In genomic region chr6:90277301-90278011, GRCh38 we compare ENCODE assay signal across 24 cellular contexts. TPM values are rescaled to one million over a fixed set of nuclear protein-coding genes. Genes with fewer than 3 reads are reported as not detected.
DNase-seq lines count a peak whose midpoint lies in the region; ATAC-seq and TF ChIP-seq lines count a peak whose summit lies in the region.
"Had no signal": no experiment of that assay in that cellular context is flagged by ENCODE, and none has a peak within 500 bp of the region (broad histone marks: within the 10 kb centered on the region; RNA-seq: fewer than 3 reads in every experiment).

No MANE protein-coding gene starts in this region.

- no peak for TF ChIP-seq CTCF in mesothelial cell of epicardium (IDR thresholded peaks at IDR 0.05; ENCODE audit: unreplicated experiment)

- H3K79me2 ChIP-seq in mesendoderm (ENCODE audit: control insufficient read depth, insufficient read depth, low read length): no peaks in the 10 kb centered on the region

- H3K27ac Mint-ChIP-seq in stimulated activated naive CD8-positive, alpha-beta T cell treated with anti-CD3 and anti-CD28 coated beads, Interleukin-15, Interleukin-2, amounts not matched to agents 100 ng/mL and 50 ng/mL, for 24 hours: peak overlapping the region; percentile 98
- peak overlapping the region; percentile 73 to 94 for H3K27ac Mint-ChIP-seq in T-cell
- peak overlapping the region; percentile 9 to 18 for H3K27ac Mint-ChIP-seq in effector memory CD8-positive, alpha-beta T cell
- H3K27ac Mint-ChIP-seq in mesothelial cell of epicardium: no peak overlapping the region
- H3K27ac Mint-ChIP-seq: WTC11 had no signal

- no peaks in the 10 kb centered on the region for H3K27me3 ChIP-seq in mesendoderm (ENCODE audit: insufficient read depth, low read length, poor library complexity)
- H3K27me3 ChIP-seq: breast epithelium, spleen had no signal

- ATAC-seq in stimulated activated naive CD8-positive, alpha-beta T cell treated with anti-CD3 and anti-CD28 coated beads, Interleukin-15, Interleukin-2, amounts not matched to agents 100 U/mL and 50 U/mL, for 24 hours: no peak
- ATAC-seq in T-cell (replicated peaks in 1 of 4): no peak
- no peak for ATAC-seq in effector memory CD8-positive, alpha-beta T cell (replicated peaks)
- ATAC-seq: left cardiac atrium, WTC11 had no signal

- no peaks in the 10 kb centered on the region for H3K27me3 Mint-ChIP-seq in stimulated activated naive CD8-positive, alpha-beta T cell treated with anti-CD3 and anti-CD28 coated beads, Interleukin-15, Interleukin-2, amounts not matched to agents 100 ng/mL and 50 ng/mL, for 24 hours
- no peaks in the 10 kb centered on the region for H3K27me3 Mint-ChIP-seq in T-cell
- H3K27me3 Mint-ChIP-seq in effector memory CD8-positive, alpha-beta T cell: peaks cover 9 to 20% of the 10 kb centered on the region in 2 donors
- H3K27me3 Mint-ChIP-seq in mesothelial cell of epicardium (ENCODE audit: low read depth): no peaks in the 10 kb centered on the region

- no peak overlapping the region for H2BK5ac ChIP-seq in mesendoderm (ENCODE audit: low read length)

- H3K36me3 ChIP-seq in mesendoderm (ENCODE audit: control insufficient read depth, insufficient read depth, low read length): no peaks in the 10 kb centered on the region
- H3K36me3 ChIP-seq: breast epithelium, spleen had no signal

- no peak overlapping the region for H2AK5ac ChIP-seq in mesendoderm (ENCODE audit: low read length)

- no peak overlapping the region for H2BK120ac ChIP-seq in mesendoderm (ENCODE audit: low read depth, low read length)

- H3K18ac ChIP-seq in mesendoderm (ENCODE audit: low read length): no peak overlapping the region

- CTCF ChIA-PET in T-cell (lab: Charles Lee): interaction anchor here in 1 of 2 donors (1.7 kb wide), 1 partner anchor 11 kb away, joined by 7 read pairs; no protein-coding TSS in a partner anchor

- peak overlapping the region; percentile 71 for H3K4me3 Mint-ChIP-seq in stimulated activated naive CD8-positive, alpha-beta T cell treated with anti-CD3 and anti-CD28 coated beads, Interleukin-15, Interleukin-2, amounts not matched to agents 100 ng/mL and 50 ng/mL, for 24 hours
- H3K4me3 Mint-ChIP-seq in T-cell: peak overlapping the region in 1 of 3 donors; percentile 72
- H3K4me3 Mint-ChIP-seq in effector memory CD8-positive, alpha-beta T cell: no peak overlapping the region
- H3K4me3 Mint-ChIP-seq in mesothelial cell of epicardium: no peak overlapping the region
- H3K4me3 Mint-ChIP-seq: WTC11 had no signal

- H3K27ac ChIP-seq in mesendoderm (ENCODE audit: low read depth, low read length): no peak overlapping the region
- H3K27ac ChIP-seq: breast epithelium, RWPE1, spleen had no signal

- H3K9me3 Mint-ChIP-seq in stimulated activated naive CD8-positive, alpha-beta T cell treated with anti-CD3 and anti-CD28 coated beads, Interleukin-15, Interleukin-2, amounts not matched to agents 100 ng/mL and 50 ng/mL, for 24 hours: no peaks in the 10 kb centered on the region
- H3K9me3 Mint-ChIP-seq in T-cell (no peaks in the 10 kb centered on the region), mesothelial cell of epicardium (peaks cover 6% of the 10 kb centered on the region)
- no peaks in the 10 kb centered on the region for H3K9me3 Mint-ChIP-seq in effector memory CD8-positive, alpha-beta T cell

- H3K4me2 ChIP-seq in mesendoderm (ENCODE audit: low read length): no peak overlapping the region
- H3K4me2 ChIP-seq: SK-N-SH had no signal

- H3K36me3 Mint-ChIP-seq in stimulated activated naive CD8-positive, alpha-beta T cell treated with anti-CD3 and anti-CD28 coated beads, Interleukin-15, Interleukin-2, amounts not matched to agents 100 ng/mL and 50 ng/mL, for 24 hours (ENCODE audit: low read depth): peaks cover 53% of the 10 kb centered on the region
- peaks cover 8% of the 10 kb centered on the region for H3K36me3 Mint-ChIP-seq in T-cell
- H3K36me3 Mint-ChIP-seq in effector memory CD8-positive, alpha-beta T cell (ENCODE audit: insufficient read depth): peaks cover 12% of the 10 kb centered on the region
- peaks cover 4% of the 10 kb centered on the region for H3K36me3 Mint-ChIP-seq in mesothelial cell of epicardium
- H3K36me3 Mint-ChIP-seq: WTC11 had no signal

- H4K8ac ChIP-seq in mesendoderm (ENCODE audit: low read depth, low read length): no peak overlapping the region

- DNase-seq in stimulated activated naive CD8-positive, alpha-beta T cell treated with anti-CD3 and anti-CD28 coated beads, Interleukin-15, Interleukin-2, amounts not matched to agents 100 U/mL and 50 U/mL, for 24 hours: no peak
- DNase-seq in T-cell (no peak), mesendoderm (no peak), mesothelial cell of epicardium (ENCODE audit: low spot score in 2 of 2, unreplicated experiment in 2 of 2) (no peak), AG08396 (ENCODE audit: low spot score) (no peak)
- DNase-seq in effector memory CD8-positive, alpha-beta T cell: no peak
- DNase-seq: activated CD8-positive, alpha-beta memory T cell treated with anti-CD3 and anti-CD28 coated beads for 24 hours; amniotic stem cell; DMS79; effector CD4-positive, alpha-beta T cell; erythroblast; left cardiac atrium; NCI-H1092 treated with DMSO at 0.1 percent for 48 hours; NCI-H2029 treated with DMSO at 0.1 percent for 48 hours; NCI-H2227 treated with DMSO at 0.1 percent for 48 hours; NCI-H748 treated with DMSO at 0.1 percent for 48 hours; SK-N-SH; spleen; T1000; trophoblast cell had no signal

- H3K4ac ChIP-seq in mesendoderm (ENCODE audit: low read depth, low read length): no peak overlapping the region

- no peak overlapping the region for H3K9ac ChIP-seq in mesendoderm (ENCODE audit: low read length)
- H3K9ac ChIP-seq: SK-N-SH had no signal

- no peaks in the 10 kb centered on the region for H3K79me1 ChIP-seq in mesendoderm (ENCODE audit: low read length)

- H3K23ac ChIP-seq in mesendoderm (ENCODE audit: low read length): no peak overlapping the region

- peaks cover 97% of the 10 kb centered on the region for H3K4me1 Mint-ChIP-seq in stimulated activated naive CD8-positive, alpha-beta T cell treated with anti-CD3 and anti-CD28 coated beads, Interleukin-15, Interleukin-2, amounts not matched to agents 100 ng/mL and 50 ng/mL, for 24 hours (ENCODE audit: low read depth)
- H3K4me1 Mint-ChIP-seq in T-cell (peaks cover 88 to 92% (median 89%) of the 10 kb centered on the region in 3 donors), mesothelial cell of epicardium (peaks cover 38% of the 10 kb centered on the region)
- peaks cover 13 to 19% of the 10 kb centered on the region in 2 donors for H3K4me1 Mint-ChIP-seq in effector memory CD8-positive, alpha-beta T cell (ENCODE audit: low read depth in 2 of 2)
- H3K4me1 Mint-ChIP-seq: WTC11 had no signal

- no peak overlapping the region for H4K5ac ChIP-seq in mesendoderm (ENCODE audit: low read length)

- H3K56ac ChIP-seq in mesendoderm (ENCODE audit: low read length): no peak overlapping the region

- no peak overlapping the region for H3K4me3 ChIP-seq in mesendoderm (ENCODE audit: low read length)
- H3K4me3 ChIP-seq: breast epithelium, spleen had no signal

- no CpG with 5 or more reads among the region's 6 CpGs for WGBS in mesendoderm (ENCODE audit: extremely low coverage, insufficient coverage, low lambda C conversion rate)

- POLR2A ChIA-PET in T-cell (lab: Charles Lee): interaction anchor here (0.7 to 1.9 kb wide), 4 partner anchors 11 to 106 kb away, joined by 3 to 4 read pairs (median 4); no protein-coding TSS in a partner anchor

- no peaks in the 10 kb centered on the region for H3K4me1 ChIP-seq in mesendoderm (ENCODE audit: control insufficient read depth, low read depth, low read length)
- H3K4me1 ChIP-seq: breast epithelium had no signal

- no peak overlapping the region for H2BK15ac ChIP-seq in mesendoderm (replicated peaks; ENCODE audit: low read depth)

RNA-seq across cellular contexts. Expression of gene BACH2, which starts 19.2 kb away (rescaled TPM):
- 100 to 1,000 TPM in 2 of 5 donors, 10 to 100 TPM in 3; 81.9 to 196 (median 96.7) TPM for total RNA-seq in T-cell
- polyA plus RNA-seq in mesendoderm (2013, experiment 1 of 2): 1.8 TPM
- 2.1 TPM for polyA plus RNA-seq in mesendoderm (2013, experiment 2 of 2)
- total RNA-seq in mesothelial cell of epicardium: 34.1 to 36.1 TPM (median 34.1 TPM) in 3 replicates
